8 cellular contexts compared by ENCODE assay signal in the genomic region with DNA sequence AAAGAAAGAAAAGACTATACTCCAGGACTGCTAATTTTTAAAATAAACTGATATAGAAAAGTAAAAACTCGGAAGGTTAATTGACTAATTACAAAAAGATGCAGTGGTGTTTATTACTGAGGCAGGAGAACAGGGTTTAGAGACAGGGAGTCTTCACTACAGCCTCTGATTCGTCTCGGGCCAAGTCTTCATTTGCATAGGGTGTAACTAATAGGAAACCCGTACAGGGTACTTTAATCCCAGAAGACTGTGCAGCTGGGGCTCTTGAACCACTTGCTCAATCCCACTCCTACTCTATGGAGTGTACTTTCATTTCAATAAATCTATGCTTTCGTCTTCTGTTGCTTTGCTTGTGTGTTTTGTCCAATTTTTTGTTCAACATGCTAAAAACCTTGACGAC. TPM values are rescaled to one million over a fixed set of nuclear protein-coding genes. Genes with fewer than 3 reads are reported as not detected.
DNase-seq lines count a peak whose midpoint lies in the region; ATAC-seq, FAIRE-seq and TF ChIP-seq lines count a peak whose summit lies in the region.

No MANE protein-coding gene starts in this region.

- no peaks in the 10 kb centered on the region for H3K9me1 ChIP-seq in endothelial cell of umbilical vein (replicated peaks; ENCODE audit: control insufficient read depth, extremely low read depth, insufficient read depth, low read length)

- H3K79me2 ChIP-seq in endothelial cell of umbilical vein (ENCODE audit: control insufficient read depth, insufficient read depth, low read length), result peaks cover 22% of the 10 kb centered on the region

- H2AFZ ChIP-seq in endothelial cell of umbilical vein (ENCODE audit: low read depth, low read length), result no peak overlapping the region

- TF ChIP-seq POLR2A in endothelial cell of umbilical vein (IDR thresholded peaks at IDR 0.05; ENCODE audit: low read depth, low read length), result no peak

- H3K27ac ChIP-seq in CD8-positive, alpha-beta memory T cell (ENCODE audit: low read depth, low read length), result no peak overlapping the region
- no peak overlapping the region for H3K27ac ChIP-seq in endothelial cell of umbilical vein (ENCODE audit: insufficient read depth, low read depth, low read length)

- no peaks in the 10 kb centered on the region for H3K27me3 Mint-ChIP-seq in CD8-positive, alpha-beta memory T cell

- dilution Hi-C loops in endothelial cell of umbilical vein (cut with MboI; ENCODE audit: extremely low pct_ligation_motif_present, low sequenced_read_pairs), result no loop called here

- peaks cover 25% of the 10 kb centered on the region for H3K36me3 ChIP-seq in CD8-positive, alpha-beta memory T cell (ENCODE audit: insufficient read depth, low read length)
- H3K36me3 ChIP-seq in endothelial cell of umbilical vein (ENCODE audit: control insufficient read depth in 2 of 2, extremely low read depth in 1 of 2, insufficient read depth in 2 of 2, low read length in 2 of 2), result peaks cover 12 to 13% of the 10 kb centered on the region in 2 experiments

- H3K27ac Mint-ChIP-seq in CD8-positive, alpha-beta memory T cell, result peak overlapping the region in 5 of 8 donors; percentile 14 to 72 (median 64)

- POLR2A ChIA-PET in CD8-positive, alpha-beta memory T cell (lab: Charles Lee), result no interaction called here
- POLR2A ChIA-PET in endothelial cell of umbilical vein (lab: Charles Lee), result no interaction called here

- H3K27me3 ChIP-seq in CD8-positive, alpha-beta memory T cell (ENCODE audit: insufficient read depth, low read length, poor library complexity, severe bottlenecking), result no peaks in the 10 kb centered on the region
- no peaks in the 10 kb centered on the region for H3K27me3 ChIP-seq in endothelial cell of umbilical vein (ENCODE audit: control insufficient read depth in 2 of 2, insufficient read depth in 2 of 2, low read length in 2 of 2)

- no peaks in the 10 kb centered on the region for H3K9me3 ChIP-seq in CD8-positive, alpha-beta memory T cell (ENCODE audit: low read length)
- no peaks in the 10 kb centered on the region for H3K9me3 ChIP-seq in endothelial cell of umbilical vein (replicated peaks; ENCODE audit: control insufficient read depth, insufficient read depth, low read length)

- ATAC-seq in omental fat pad (ENCODE audit: low FRiP score) (peak; percentile 83), GM18870 (IDR thresholded peaks at IDR 0.05; ENCODE audit: unreplicated experiment) (no peak), GM18909 (IDR thresholded peaks at IDR 0.05; ENCODE audit: poor library complexity, unreplicated experiment) (no peak)

- BruUV-seq in endothelial cell of umbilical vein (replicated peaks; lab: Mats Ljungman, UMichigan), result no TSS peak

- H3K9me3 Mint-ChIP-seq in CD8-positive, alpha-beta memory T cell, result no peaks in the 10 kb centered on the region

- H3K36me3 Mint-ChIP-seq in CD8-positive, alpha-beta memory T cell, result peaks cover 0 to 64% (median 11%) of the 10 kb centered on the region in 3 donors

- H4K20me1 ChIP-seq in endothelial cell of umbilical vein (replicated peaks; ENCODE audit: control insufficient read depth, extremely low read depth, insufficient read depth, low read length), result no peaks in the 10 kb centered on the region

- no peak overlapping the region for H3K4me3 ChIP-seq in CD8-positive, alpha-beta memory T cell (ENCODE audit: low read length)
- H3K4me3 ChIP-seq in endothelial cell of umbilical vein (replicated peaks in 1 of 3; ENCODE audit: insufficient read depth in 1 of 3, low read depth in 1 of 3, low read length in 3 of 3), result no peak overlapping the region

- no peak overlapping the region for H3K4me3 Mint-ChIP-seq in CD8-positive, alpha-beta memory T cell

- H3K4me2 ChIP-seq in endothelial cell of umbilical vein (ENCODE audit: insufficient read depth, low read length), result peak overlapping the region; percentile 26

- DNase-seq in CD8-positive, alpha-beta memory T cell, result no peak
- DNase-seq in NCI-H524 treated with DMSO at 0.1 percent for 48 hours (lab: John Stamatoyannopoulos, UW) (peak; percentile 17), endothelial cell of umbilical vein (ENCODE audit: low read depth, low spot score) (no peak), omental fat pad (ENCODE audit: low spot score) (no peak), NCI-H1694 treated with DMSO at 0.1 percent for 48 hours (lab: John Stamatoyannopoulos, UW) (no peak), foreskin melanocyte (no peak)

- peak overlapping the region; percentile 7 for H3K9ac ChIP-seq in endothelial cell of umbilical vein (replicated peaks; ENCODE audit: extremely low read depth, insufficient read depth, low read length)

- FAIRE-seq in endothelial cell of umbilical vein (lab: Jason Lieb, UNC), result no peak

- intact Hi-C loops in endothelial cell of umbilical vein (cut with micrococcal nuclease), result loop anchor here (1.0 kb wide), 3 partner anchors 82 to 424 kb away; no protein-coding TSS in a partner anchor

- H3K4me1 Mint-ChIP-seq in CD8-positive, alpha-beta memory T cell, result peaks cover 14 to 28% (median 20%) of the 10 kb centered on the region in 3 donors

- TF ChIP-seq CTCF in endothelial cell of umbilical vein (IDR thresholded peaks at IDR 0.05; ENCODE audit: extremely low read depth in 1 of 2, insufficient read depth in 1 of 2, low read depth in 1 of 2, low read length in 2 of 2) (no peak), omental fat pad (IDR thresholded peaks at IDR 0.05) (no peak)

- H3K4me1 ChIP-seq in CD8-positive, alpha-beta memory T cell (ENCODE audit: insufficient read depth, low read length), result peaks cover 5% of the 10 kb centered on the region
- peaks cover 3% of the 10 kb centered on the region for H3K4me1 ChIP-seq in endothelial cell of umbilical vein (ENCODE audit: control insufficient read depth, extremely low read depth, insufficient read depth, low read length)

- CTCF ChIA-PET in CD8-positive, alpha-beta memory T cell (lab: Charles Lee), result interaction anchor here (0.7 to 1.6 kb wide), 3 partner anchors 12 to 94 kb away, joined by 3 to 9 read pairs (median 4); no protein-coding TSS in a partner anchor
- CTCF ChIA-PET in endothelial cell of umbilical vein (lab: Charles Lee), result interaction anchor here (0.7 to 5.5 kb wide), 16 partner anchors 12 to 425 kb away, joined by 3 to 85 read pairs (median 4); no protein-coding TSS in a partner anchor

TF ChIP-seq in endothelial cell of umbilical vein, 7 proteins besides CTCF, POLR2A, EP300 and RAD21:
- no peak for TF ChIP-seq JUN (IDR thresholded peaks at IDR 0.05; ENCODE audit: borderline replicate concordance, insufficient read depth, insufficient read length, low read depth)
- no peak for TF ChIP-seq FOS (IDR thresholded peaks at IDR 0.05; ENCODE audit: borderline replicate concordance, insufficient read depth, low read length)
- TF ChIP-seq, protein P1, sequence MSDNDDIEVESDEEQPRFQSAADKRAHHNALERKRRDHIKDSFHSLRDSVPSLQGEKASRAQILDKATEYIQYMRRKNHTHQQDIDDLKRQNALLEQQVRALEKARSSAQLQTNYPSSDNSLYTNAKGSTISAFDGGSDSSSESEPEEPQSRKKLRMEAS (IDR thresholded peaks at IDR 0.05; ENCODE audit: insufficient read depth, insufficient read length), result no peak
- TF ChIP-seq POLR2AphosphoS5 (IDR thresholded peaks at IDR 0.05; ENCODE audit: insufficient read depth, low read depth, low read length), result no peak
- no peak for TF ChIP-seq MYC (IDR thresholded peaks at IDR 0.05; ENCODE audit: low read depth, low read length)
- TF ChIP-seq GATA2 (IDR thresholded peaks at IDR 0.05; ENCODE audit: insufficient read depth, insufficient read length, low read depth, low read length), result no peak
- no peak for TF ChIP-seq EZH2 (IDR thresholded peaks at IDR 0.05; ENCODE audit: borderline replicate concordance, low read depth, low read length, severe bottlenecking)

RNA-seq across cellular contexts. Expression of a gene that starts 8.2 kb away (rescaled TPM):
- 100 to 1,000 TPM; 147 to 150 TPM for total RNA-seq in CD8-positive, alpha-beta memory T cell
- polyA plus RNA-seq in CD8-positive, alpha-beta memory T cell, result 156 TPM
- total RNA-seq in endothelial cell of umbilical vein, result 90.3 and 96.2 TPM in 2 replicates
- polyA plus RNA-seq in endothelial cell of umbilical vein, result 86.8 and 98.1 TPM in 2 replicates
- 136 and 140 TPM in 2 replicates for polyA plus RNA-seq in endothelial cell of umbilical vein (2011; cell fraction: cytosol; rRNA removed)
- 67.8 and 75.1 TPM in 2 replicates for polyA plus RNA-seq in endothelial cell of umbilical vein (2011; cell fraction: nucleus; rRNA removed)
- polyA plus RNA-seq in endothelial cell of umbilical vein (2012), result 88.0 and 130 TPM in 2 replicates
- 93.5 and 101 TPM in 2 replicates for polyA minus RNA-seq in endothelial cell of umbilical vein
- 107 TPM for polyA minus RNA-seq in endothelial cell of umbilical vein (2011; cell fraction: cytosol; rRNA and poly(A)+ RNA removed)
- polyA minus RNA-seq in endothelial cell of umbilical vein (2011; cell fraction: nucleus; rRNA and poly(A)+ RNA removed), result 34.3 and 59.1 TPM in 2 replicates
- 100 to 1,000 TPM in 3 of 4 donors, 10 to 100 TPM in 1; 84.2 to 128 (median 117) TPM for total RNA-seq in omental fat pad

RNA-seq across cellular contexts. Expression of a gene that starts 33.9 kb away (rescaled TPM):
- total RNA-seq in CD8-positive, alpha-beta memory T cell, result 10 to 100 TPM; 43.8 to 44.0 TPM
- polyA plus RNA-seq in CD8-positive, alpha-beta memory T cell, result 61.3 TPM
- total RNA-seq in endothelial cell of umbilical vein (44.9 and 52.3 TPM in 2 replicates), omental fat pad (10 to 100 TPM; 18.7 to 38.9 (median 32.8) TPM)
- 60.6 and 76.2 TPM in 2 replicates for polyA plus RNA-seq in endothelial cell of umbilical vein
- polyA plus RNA-seq in endothelial cell of umbilical vein (2011; cell fraction: cytosol; rRNA removed), result 37.5 and 49.2 TPM in 2 replicates
- polyA plus RNA-seq in endothelial cell of umbilical vein (2011; cell fraction: nucleus; rRNA removed), result 45.9 and 59.4 TPM in 2 replicates
- 39.3 and 54.0 TPM in 2 replicates for polyA plus RNA-seq in endothelial cell of umbilical vein (2012)
- 71.4 and 71.6 TPM in 2 replicates for polyA minus RNA-seq in endothelial cell of umbilical vein
- polyA minus RNA-seq in endothelial cell of umbilical vein (2011; cell fraction: cytosol; rRNA and poly(A)+ RNA removed), result 15.1 TPM
- polyA minus RNA-seq in endothelial cell of umbilical vein (2011; cell fraction: nucleus; rRNA and poly(A)+ RNA removed), result 25.1 and 38.6 TPM in 2 replicates
